In the genomic region with DNA sequence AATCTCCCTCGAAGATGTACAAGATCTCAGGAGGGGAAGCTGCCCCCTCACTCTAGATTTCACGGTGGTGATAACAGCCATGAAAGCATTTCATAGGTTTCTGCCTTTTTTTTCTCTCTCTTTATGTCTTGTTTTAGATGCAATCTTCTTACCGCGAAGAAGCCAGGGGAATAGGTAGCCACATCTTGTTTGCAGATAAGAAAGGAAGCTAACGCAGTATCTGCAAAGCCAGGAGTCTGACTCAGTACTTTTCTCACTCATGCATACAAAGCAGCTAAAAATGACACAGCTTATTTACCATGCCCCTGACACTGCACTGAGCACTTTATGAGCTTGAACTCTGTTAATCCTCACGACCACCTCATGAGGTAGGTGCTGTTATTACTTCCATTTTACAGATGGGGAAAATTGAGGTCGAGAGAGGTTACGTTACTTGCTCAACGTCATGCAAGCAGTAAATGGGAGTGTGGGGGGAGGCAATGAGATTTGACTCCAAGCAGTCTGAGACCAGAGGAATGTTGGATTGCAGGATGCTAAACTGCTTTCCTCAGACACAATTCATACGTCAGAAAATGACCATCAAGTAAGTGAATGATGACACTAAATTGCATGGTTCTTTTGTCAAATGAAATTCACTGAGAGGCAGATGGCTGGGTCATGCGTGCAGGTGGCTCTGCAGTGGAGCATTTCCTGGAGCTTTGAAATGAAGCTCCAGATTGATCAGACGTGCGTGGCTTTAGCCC, we compare ENCODE assay signal across 8 cellular contexts. TPM values are rescaled to one million over a fixed set of nuclear protein-coding genes. Genes with fewer than 3 reads are reported as not detected.
DNase-seq lines count a peak whose midpoint lies in the region; ATAC-seq and TF ChIP-seq lines count a peak whose summit lies in the region.

No MANE protein-coding gene starts in this region.

- no peak for ATAC-seq in naive B cell (ENCODE audit: low read depth in 2 of 2)
- no peak for ATAC-seq in HG03039 (IDR thresholded peaks at IDR 0.05; ENCODE audit: unreplicated experiment)

- no peak for DNase-seq in GM06990 (ENCODE audit: extremely low read depth, insufficient read length)
- DNase-seq in NCI-H2227 treated with DMSO at 0.1 percent for 48 hours (lab: John Stamatoyannopoulos, UW), result peak; percentile 66
- DNase-seq in cardiac fibroblast (ENCODE audit: low read depth in 2 of 2), result peak; percentile 73 to 75
- no peak for DNase-seq in naive B cell
- no peak for DNase-seq in activated CD4-positive, CD25-positive, alpha-beta regulatory T cell (lab: John Stamatoyannopoulos, UW)
- no peak for DNase-seq in DMS79 treated with DMSO at 0.1 percent for 48 hours (lab: John Stamatoyannopoulos, UW)
- no peak for DNase-seq in activated CD8-positive, alpha-beta memory T cell treated with anti-CD3 and anti-CD28 coated beads for 24 hours

- H3K4me1 Mint-ChIP-seq in naive B cell, result peaks cover 67 to 78% (median 76%) of the 10 kb centered on the region in 3 donors

- H3K36me3 ChIP-seq in GM06990 (ENCODE audit: control insufficient read depth, insufficient read depth, low read length), result peaks cover 16% of the 10 kb centered on the region

- peak overlapping the region; percentile 80 to 99 (median 91) for H3K27ac Mint-ChIP-seq in naive B cell

- peaks cover 18 to 38% of the 10 kb centered on the region in 2 donors for H3K36me3 Mint-ChIP-seq in naive B cell

- H3K4me3 Mint-ChIP-seq in naive B cell, result peak overlapping the region; percentile 96 to 98 (median 97)

- no peak for TF ChIP-seq CTCF in GM06990 (IDR thresholded peaks at IDR 0.05; ENCODE audit: insufficient read depth, low read length, poor library complexity, severe bottlenecking)
- TF ChIP-seq CTCF in cardiac fibroblast (IDR thresholded peaks at IDR 0.05; ENCODE audit: low read depth, low read length), result no peak

- no peaks in the 10 kb centered on the region for H3K27me3 ChIP-seq in GM06990 (replicated peaks; ENCODE audit: control insufficient read depth, insufficient read depth, low read length)

- H3K4me3 ChIP-seq in GM06990 (replicated peaks; ENCODE audit: low read depth, low read length) (peak overlapping the region; percentile 90), cardiac fibroblast (replicated peaks in 1 of 2; ENCODE audit: low read depth in 2 of 2, low read length in 2 of 2) (peak overlapping the region; percentile 32 to 82)

- no peaks in the 10 kb centered on the region for H3K27me3 Mint-ChIP-seq in naive B cell

- peaks cover 0 to 1% (median 0%) of the 10 kb centered on the region in 7 donors for H3K9me3 Mint-ChIP-seq in naive B cell

RNA-seq across cellular contexts. Expression of a gene that starts 3.2 kb away (rescaled TPM):
- 100 to 1,000 TPM in 2 of 6 donors, 10 to 100 TPM in 4; 75.2 to 122 (median 90.8) TPM for polyA plus RNA-seq in naive B cell (ENCODE audit: low read depth in 6 of 6)

Comparison
In these comparisons a context has a peak if more than half of its experiments do, and no peak if none do; other contexts are left out.
1. DNase-seq: peak in NCI-H2227 treated with DMSO at 0.1 percent for 48 hours (single experiment) and cardiac fibroblast (2 of 2); none in GM06990 (single experiment), naive B cell (single experiment), activated CD4-positive, CD25-positive, alpha-beta regulatory T cell (0 of 4), DMS79 treated with DMSO at 0.1 percent for 48 hours (single experiment) and activated CD8-positive, alpha-beta memory T cell treated with anti-CD3 and anti-CD28 coated beads for 24 hours (single experiment).